Comparison of ENCODE assay signal across 10 cellular contexts in genomic region chr3:17747184-17747889, GRCh38. TPM values are rescaled to one million over a fixed set of nuclear protein-coding genes. Genes with fewer than 3 reads are reported as not detected.
DNase-seq lines count a peak whose midpoint lies in the region; ATAC-seq, FAIRE-seq and TF ChIP-seq lines count a peak whose summit lies in the region.
"Had no signal": no experiment of that assay in that cellular context is flagged by ENCODE, and none has a peak within 500 bp of the region (broad histone marks: within the 10 kb centered on the region; RNA-seq: fewer than 3 reads in every experiment).

No MANE protein-coding gene starts in this region.

- no peak overlapping the region for H3K4me3 Mint-ChIP-seq in activated T-helper 2 cell treated with anti-CD3 and anti-CD28 coated beads, Interferon-gamma antibody, Interleukin-2, Interleukin-4, amounts not matched to agents 10 μg/mL and 5 μg/mL and 100 μg/mL, durations not matched to agents 14 hours and 24 hours and 36 hours (ENCODE audit: low read depth)

- no peak overlapping the region for H3K4me2 ChIP-seq in hepatocyte

- H2AFZ ChIP-seq in hepatocyte, result no peak overlapping the region

- H3K27ac ChIP-seq in hepatocyte (no peak overlapping the region), kidney (ENCODE audit: low read depth in 2 of 2, low read length in 2 of 2) (no peak overlapping the region)
- H3K27ac ChIP-seq: cardiac muscle cell, VCaP had no signal

- no peaks in the 10 kb centered on the region for H3K36me3 Mint-ChIP-seq in activated T-helper 2 cell treated with anti-CD3 and anti-CD28 coated beads, Interferon-gamma antibody, Interleukin-2, Interleukin-4, amounts not matched to agents 10 μg/mL and 5 μg/mL and 100 μg/mL, durations not matched to agents 14 hours and 24 hours and 36 hours (ENCODE audit: low read depth)

- H3K4me1 ChIP-seq in hepatocyte (ENCODE audit: insufficient read depth), result peaks cover 9% of the 10 kb centered on the region
- peaks cover 0 to 5% of the 10 kb centered on the region in 2 donors for H3K4me1 ChIP-seq in kidney (ENCODE audit: control insufficient read depth in 1 of 2, insufficient read depth in 1 of 2, low read depth in 1 of 2, low read length in 2 of 2)

- 92% methylated on average over 6 of the region's 6 CpGs for WGBS in hepatocyte (ENCODE audit: low lambda C conversion rate, missing lambda C conversion rate)

- no peaks in the 10 kb centered on the region for H3K79me2 ChIP-seq in hepatocyte

- no peaks in the 10 kb centered on the region for H3K9me3 ChIP-seq in hepatocyte (ENCODE audit: low read depth)
- H3K9me3 ChIP-seq in kidney (ENCODE audit: control insufficient read depth in 1 of 2, low read length in 2 of 2), result no peaks in the 10 kb centered on the region

- H3K4me1 Mint-ChIP-seq in activated T-helper 2 cell treated with anti-CD3 and anti-CD28 coated beads, Interferon-gamma antibody, Interleukin-2, Interleukin-4, amounts not matched to agents 10 μg/mL and 5 μg/mL and 100 μg/mL, durations not matched to agents 14 hours and 24 hours and 36 hours (ENCODE audit: low read depth), result peaks cover 30% of the 10 kb centered on the region

- no peak overlapping the region for H3K9ac ChIP-seq in kidney (ENCODE audit: low read length in 2 of 2)

- peak; percentile 70 for ATAC-seq in GM18498 (IDR thresholded peaks at IDR 0.05; ENCODE audit: unreplicated experiment)
- peak; percentile 68 for ATAC-seq in GM21447 (IDR thresholded peaks at IDR 0.05; ENCODE audit: unreplicated experiment)
- peak; percentile 59 for ATAC-seq in HG03342 (IDR thresholded peaks at IDR 0.05; ENCODE audit: unreplicated experiment)

- no peaks in the 10 kb centered on the region for H4K20me1 ChIP-seq in hepatocyte (ENCODE audit: insufficient read depth, poor library complexity, severe bottlenecking)

- H3K9me3 Mint-ChIP-seq in activated T-helper 2 cell treated with anti-CD3 and anti-CD28 coated beads, Interferon-gamma antibody, Interleukin-2, Interleukin-4, amounts not matched to agents 10 μg/mL and 5 μg/mL and 100 μg/mL, durations not matched to agents 14 hours and 24 hours and 36 hours, result no peaks in the 10 kb centered on the region

- H3K36me3 ChIP-seq in hepatocyte (replicated peaks; ENCODE audit: insufficient read depth, low read depth) (no peaks in the 10 kb centered on the region), kidney (ENCODE audit: control insufficient read depth in 1 of 2, insufficient read depth in 2 of 2, low read length in 2 of 2) (no peaks in the 10 kb centered on the region)
- H3K36me3 ChIP-seq: cardiac muscle cell had no signal

- H3K4me3 ChIP-seq in hepatocyte (no peak overlapping the region), kidney (ENCODE audit: low read length in 2 of 2) (no peak overlapping the region)
- H3K4me3 ChIP-seq: cardiac muscle cell had no signal

- intact Hi-C loops in activated T-helper 2 cell treated with anti-CD3 and anti-CD28 coated beads, Interferon-gamma antibody, Interleukin-2, Interleukin-4, amounts not matched to agents 10 μg/mL and 5 μg/mL and 100 μg/mL, durations not matched to agents 14 hours and 24 hours and 36 hours (cut with micrococcal nuclease), result loop anchor here (10.0 kb wide), 1 partner anchor 807 kb away; no protein-coding TSS in a partner anchor
- intact Hi-C loops in kidney (cut with DNase I), result no loop called here

- H3K27me3 ChIP-seq in hepatocyte, result no peaks in the 10 kb centered on the region
- H3K27me3 ChIP-seq: cardiac muscle cell had no signal

- no peak for DNase-seq in activated T-helper 2 cell treated with anti-CD3 and anti-CD28 coated beads, Interferon-gamma antibody, Interleukin-2, Interleukin-4, amounts not matched to agents 10 μg/mL and 5 μg/mL and 100 μg/mL, durations not matched to agents 14 hours and 24 hours and 36 hours (ENCODE audit: low spot score)
- no peak for DNase-seq in hepatocyte (ENCODE audit: low spot score)
- no peak for DNase-seq in kidney
- DNase-seq in NCI-H345 (lab: John Stamatoyannopoulos, UW), result no peak
- DNase-seq in mucosa of gallbladder (ENCODE audit: low spot score), result no peak

- peak overlapping the region; percentile 47 for H3K27ac Mint-ChIP-seq in activated T-helper 2 cell treated with anti-CD3 and anti-CD28 coated beads, Interferon-gamma antibody, Interleukin-2, Interleukin-4, amounts not matched to agents 10 μg/mL and 5 μg/mL and 100 μg/mL, durations not matched to agents 14 hours and 24 hours and 36 hours

- no peak for FAIRE-seq in kidney (lab: Jason Lieb, UNC)

- no peak for TF ChIP-seq CTCF in hepatocyte (IDR thresholded peaks at IDR 0.05; ENCODE audit: poor library complexity)
- no peak for TF ChIP-seq CTCF in kidney (IDR thresholded peaks at IDR 0.05; ENCODE audit: borderline replicate concordance, extremely low read depth, insufficient read depth)

- H3K9me2 ChIP-seq in hepatocyte (replicated peaks; ENCODE audit: insufficient read depth), result no peaks in the 10 kb centered on the region

- H3K27me3 Mint-ChIP-seq in activated T-helper 2 cell treated with anti-CD3 and anti-CD28 coated beads, Interferon-gamma antibody, Interleukin-2, Interleukin-4, amounts not matched to agents 10 μg/mL and 5 μg/mL and 100 μg/mL, durations not matched to agents 14 hours and 24 hours and 36 hours (ENCODE audit: low read depth), result peaks cover 2% of the 10 kb centered on the region

RNA-seq across cellular contexts. Expression of gene TBC1D5, which starts 4.9 kb away (rescaled TPM):
- total RNA-seq in activated T-helper 2 cell treated with anti-CD3 and anti-CD28 coated beads, Interferon-gamma antibody, Interleukin-2, Interleukin-4, amounts not matched to agents 10 μg/mL and 5 μg/mL and 100 μg/mL, durations not matched to agents 14 hours and 24 hours and 36 hours, result 40.2 and 43.9 TPM in 2 replicates
- total RNA-seq in hepatocyte, result 64.2 and 68.3 TPM in 2 replicates
- 12.9 and 17.0 TPM in 2 replicates for polyA plus RNA-seq in hepatocyte
- 77.7 TPM for total RNA-seq in kidney
- polyA plus RNA-seq in kidney (ENCODE audit: insufficient read depth, low read depth, low replicate concordance), result 9.7 TPM
- total RNA-seq in mucosa of gallbladder, result 60.0 TPM
